ENCODE assay signal across 30 cellular contexts in genomic region chr3:17142516-17142915, GRCh38.
"Had no signal": no experiment of that assay in that cellular context is flagged by ENCODE, and none has a peak within 500 bp of the region (broad histone marks: within the 10 kb centered on the region; RNA-seq: fewer than 3 reads in every experiment).

No MANE protein-coding gene starts in this region.

- H3K9me3 ChIP-seq: adrenal gland, body of pancreas, breast epithelium had no signal

- H3K27ac Mint-ChIP-seq: activated B cell treated with CpG ODN at 0.5 μM for 24 hours; activated CD4-positive, alpha-beta memory T cell treated with anti-CD3 and anti-CD28 coated beads for 36 hours; activated CD8-positive, alpha-beta memory T cell treated with anti-CD3 and anti-CD28 coated beads, Interleukin-2, amount 10 ng/mL, durations not matched to agents 7 days and 5 days; activated CD8-positive, alpha-beta T cell treated with anti-CD3 and anti-CD28 coated beads for 36 hours; activated naive CD4-positive, alpha-beta T cell treated with anti-CD3 and anti-CD28 coated beads, Interleukin-2, amount 50 U/mL, for 24 hours; activated naive CD8-positive, alpha-beta T cell treated with anti-CD3 and anti-CD28 coated beads for 36 hours; activated T-helper 2 cell treated with anti-CD3 and anti-CD28 coated beads, Interferon-gamma antibody, Interleukin-2, Interleukin-4, amounts not matched to agents 10 μg/mL and 5 μg/mL and 100 μg/mL, durations not matched to agents 14 hours and 24 hours and 36 hours; T-helper 1 cell treated with Interleukin-12 subunit alpha and Interleukin-12 subunit beta and Interleukin-4 antibody, amounts not matched to agents 30 μg/mL and 1 μg/mL, for 36 hours; T-helper 2 cell treated with Interferon-gamma antibody and Interleukin-4, amounts not matched to agents 5 μg/mL and 100 μg/mL, for 36 hours had no signal

- H3K4me1 Mint-ChIP-seq: activated naive CD4-positive, alpha-beta T cell treated with anti-CD3 and anti-CD28 coated beads, Interleukin-2, amount 50 U/mL, for 24 hours had no signal

- H3K27ac ChIP-seq: adrenal gland, body of pancreas, brain microvascular endothelial cell, breast epithelium, VCaP had no signal

- H3K4me1 ChIP-seq: body of pancreas, breast epithelium had no signal

- H3K36me3 ChIP-seq: adrenal gland, brain microvascular endothelial cell, breast epithelium had no signal

- H3K27me3 ChIP-seq: adrenal gland, body of pancreas, brain microvascular endothelial cell, breast epithelium had no signal

- H3K4me3 Mint-ChIP-seq: activated B cell treated with CpG ODN at 0.5 μM for 24 hours; activated CD4-positive, alpha-beta memory T cell treated with anti-CD3 and anti-CD28 coated beads for 36 hours; activated CD4-positive, alpha-beta T cell treated with anti-CD3 and anti-CD28 coated beads, Interleukin-2, amount 10 ng/mL, durations not matched to agents 7 days and 5 days; activated CD8-positive, alpha-beta memory T cell treated with anti-CD3 and anti-CD28 coated beads, Interleukin-2, amount 10 ng/mL, durations not matched to agents 7 days and 5 days; activated CD8-positive, alpha-beta T cell treated with anti-CD3 and anti-CD28 coated beads for 36 hours; activated naive CD4-positive, alpha-beta T cell treated with anti-CD3 and anti-CD28 coated beads, Interleukin-2, amount 10 ng/mL, durations not matched to agents 7 days and 5 days; activated naive CD4-positive, alpha-beta T cell treated with anti-CD3 and anti-CD28 coated beads, Interleukin-2, amount 50 U/mL, for 24 hours; activated naive CD8-positive, alpha-beta T cell treated with anti-CD3 and anti-CD28 coated beads for 36 hours; activated T-cell treated with anti-CD3 and anti-CD28 coated beads, Interleukin-2, amount 50 U/mL, for 24 hours; T-helper 2 cell treated with Interferon-gamma antibody and Interleukin-4, amounts not matched to agents 5 μg/mL and 100 μg/mL, for 36 hours had no signal

- ATAC-seq: activated CD8-positive, alpha-beta memory T cell treated with anti-CD3 and anti-CD28 coated beads, Interleukin-2, amount 10 ng/mL, durations not matched to agents 7 days and 5 days; activated CD8-positive, alpha-beta T cell treated with anti-CD3 and anti-CD28 coated beads for 36 hours; body of pancreas had no signal

- DNase-seq: activated B cell treated with CpG ODN at 0.5 μM for 24 hours; activated CD4-positive, alpha-beta memory T cell treated with anti-CD3 and anti-CD28 coated beads for 36 hours; activated CD4-positive, alpha-beta T cell treated with anti-CD3 and anti-CD28 coated beads for 48 hours; activated CD4-positive, alpha-beta T cell treated with anti-CD3 and anti-CD28 coated beads, Interleukin-2, amount 10 ng/mL, durations not matched to agents 7 days and 5 days; activated CD4-positive, CD25-positive, alpha-beta regulatory T cell treated with anti-CD3 and anti-CD28 coated beads, Interleukin-2, amount 50 U/mL, for 72 hours; activated CD8-positive, alpha-beta memory T cell treated with anti-CD3 and anti-CD28 coated beads for 24 hours; activated CD8-positive, alpha-beta memory T cell treated with anti-CD3 and anti-CD28 coated beads, Interleukin-2, amount 10 ng/mL, durations not matched to agents 7 days and 5 days; activated CD8-positive, alpha-beta memory T cell treated with anti-CD3 and anti-CD28 coated beads, Interleukin-2, amount 50 U/mL, for 48 hours; activated CD8-positive, alpha-beta T cell treated with anti-CD3 and anti-CD28 coated beads for 36 hours; activated gamma-delta T cell; activated naive CD4-positive, alpha-beta T cell treated with anti-CD3 and anti-CD28 coated beads, Interleukin-2, amount 10 ng/mL, durations not matched to agents 7 days and 5 days; activated naive CD4-positive, alpha-beta T cell treated with Interleukin-2 at 50 U/mL for 16 hours; activated naive CD8-positive, alpha-beta T cell treated with anti-CD3 and anti-CD28 coated beads for 36 hours; activated T-cell treated with anti-CD3 and anti-CD28 coated beads, Interleukin-2, amount 50 U/mL, for 24 hours; activated T-cell treated with anti-CD3 and anti-CD28 coated beads, Interleukin-2, amount 50 U/mL, for 48 hours; amniotic stem cell; aorta; body of pancreas; brain microvascular endothelial cell; central memory CD4-positive, alpha-beta T cell; T-helper 1 cell; T-helper 2 cell; T-helper 9 cell had no signal

- H3K4me3 ChIP-seq: adrenal gland, body of pancreas, breast epithelium had no signal

- H3K9me3 Mint-ChIP-seq: activated B cell treated with CpG ODN at 0.5 μM for 24 hours; activated CD4-positive, alpha-beta memory T cell treated with anti-CD3 and anti-CD28 coated beads for 36 hours; activated CD8-positive, alpha-beta T cell treated with anti-CD3 and anti-CD28 coated beads for 36 hours; activated naive CD4-positive, alpha-beta T cell treated with anti-CD3 and anti-CD28 coated beads, Interleukin-2, amount 50 U/mL, for 24 hours; activated T-cell treated with anti-CD3 and anti-CD28 coated beads, Interleukin-2, amount 50 U/mL, for 24 hours; T-helper 1 cell treated with Interleukin-12 subunit alpha and Interleukin-12 subunit beta and Interleukin-4 antibody, amounts not matched to agents 30 μg/mL and 1 μg/mL, for 36 hours had no signal

- H3K36me3 Mint-ChIP-seq: activated CD4-positive, alpha-beta memory T cell treated with anti-CD3 and anti-CD28 coated beads for 36 hours; activated naive CD4-positive, alpha-beta T cell treated with anti-CD3 and anti-CD28 coated beads, Interleukin-2, amount 50 U/mL, for 24 hours; activated naive CD8-positive, alpha-beta T cell treated with anti-CD3 and anti-CD28 coated beads for 36 hours had no signal

- H3K27me3 Mint-ChIP-seq: activated CD4-positive, alpha-beta memory T cell treated with anti-CD3 and anti-CD28 coated beads for 36 hours; activated naive CD4-positive, alpha-beta T cell treated with anti-CD3 and anti-CD28 coated beads, Interleukin-2, amount 50 U/mL, for 24 hours; activated naive CD8-positive, alpha-beta T cell treated with anti-CD3 and anti-CD28 coated beads for 36 hours; activated T-cell treated with anti-CD3 and anti-CD28 coated beads, Interleukin-2, amount 50 U/mL, for 24 hours had no signal
